Comparison of ENCODE assay signal across 11 cellular contexts in genomic region chr3:188468672-188469071, GRCh38.
A peak's percentile ranks its signal among the peaks of the same experiment; 100 is the strongest.
DNase-seq lines count a peak whose midpoint lies in the region; ATAC-seq and TF ChIP-seq lines count a peak whose summit lies in the region.
"Had no signal": no experiment of that assay in that cellular context is flagged by ENCODE, and none has a peak within 500 bp of the region (broad histone marks: within the 10 kb centered on the region; RNA-seq: fewer than 3 reads in every experiment).

No MANE protein-coding gene starts in this region.

- CTCF ChIA-PET in CD4-positive, alpha-beta memory T cell (lab: Charles Lee; ENCODE audit: partially characterized antibody): interaction anchor here (1.7 kb wide), 1 partner anchor 10 kb away, joined by 4 read pairs; no protein-coding TSS in a partner anchor

- no peak for TF ChIP-seq CTCF in chondrocyte (IDR thresholded peaks at IDR 0.05)
- TF ChIP-seq CTCF in uterus (IDR thresholded peaks at IDR 0.05): no peak

- H3K27me3 ChIP-seq in uterus: no peaks in the 10 kb centered on the region
- no peaks in the 10 kb centered on the region for H3K27me3 ChIP-seq in CD4-positive, alpha-beta memory T cell (ENCODE audit: insufficient read depth, low read length)

- H3K36me3 Mint-ChIP-seq in chondrocyte (ENCODE audit: low read depth): peaks cover 7% of the 10 kb centered on the region
- H3K36me3 Mint-ChIP-seq in CD4-positive, alpha-beta memory T cell: peaks cover 2 to 26% of the 10 kb centered on the region in 2 donors

- H3K27me3 Mint-ChIP-seq in chondrocyte (ENCODE audit: low read depth): no peaks in the 10 kb centered on the region
- no peaks in the 10 kb centered on the region for H3K27me3 Mint-ChIP-seq in CD4-positive, alpha-beta memory T cell

- ATAC-seq in GM21360 (IDR thresholded peaks at IDR 0.05; ENCODE audit: unreplicated experiment): no peak
- ATAC-seq: HCT116, Panc1 had no signal

- no peaks in the 10 kb centered on the region for H3K36me3 ChIP-seq in uterus
- no peaks in the 10 kb centered on the region for H3K36me3 ChIP-seq in CD4-positive, alpha-beta memory T cell (ENCODE audit: insufficient read depth, low read length)

- no peak for TF ChIP-seq POLR2A in uterus (IDR thresholded peaks at IDR 0.05)

- peak overlapping the region; percentile 43 for H3K27ac Mint-ChIP-seq in chondrocyte (ENCODE audit: unreplicated experiment)
- no peak overlapping the region for H3K27ac Mint-ChIP-seq in CD4-positive, alpha-beta memory T cell

- DNase-seq in NCI-H1417 (lab: John Stamatoyannopoulos, UW) (peak in 2 of 3 experiments; percentile 12 to 94), NCI-H1417 treated with DMSO at 0.1 percent for 48 hours (lab: John Stamatoyannopoulos, UW) (no peak), chondrocyte (ENCODE audit: low spot score) (no peak), medulla oblongata (ENCODE audit: extremely low spot score) (peak; percentile 84), uterus (peak; percentile 87 to 95)
- no peak for DNase-seq in activated CD4-positive, alpha-beta T cell treated with anti-CD3 and anti-CD28 coated beads, Interleukin-2, amount 50 U/mL, for 48 hours
- DNase-seq in CD4-positive, alpha-beta memory T cell: no peak
- DNase-seq: effector memory CD4-positive, alpha-beta T cell had no signal

- H3K4me3 Mint-ChIP-seq in chondrocyte (ENCODE audit: unreplicated experiment): no peak overlapping the region
- H3K4me3 Mint-ChIP-seq in CD4-positive, alpha-beta memory T cell: no peak overlapping the region

- H3K9me3 ChIP-seq in uterus: no peaks in the 10 kb centered on the region
- no peaks in the 10 kb centered on the region for H3K9me3 ChIP-seq in CD4-positive, alpha-beta memory T cell (ENCODE audit: control insufficient read depth in 1 of 2, low read length in 2 of 2)

- no peak overlapping the region for H3K4me3 ChIP-seq in uterus
- no peak overlapping the region for H3K4me3 ChIP-seq in CD4-positive, alpha-beta memory T cell (ENCODE audit: low read length in 2 of 2)

- H3K27ac ChIP-seq in uterus: peak overlapping the region; percentile 58 to 75
- H3K27ac ChIP-seq in CD4-positive, alpha-beta memory T cell (ENCODE audit: low read depth, low read length): no peak overlapping the region

- intact Hi-C loops in uterus (cut with DNase I; ENCODE audit: low total_unique reads): no loop called here
- intact Hi-C loops in CD4-positive, alpha-beta memory T cell (cut with micrococcal nuclease): no loop called here

- peaks cover 73% of the 10 kb centered on the region for H3K4me1 Mint-ChIP-seq in chondrocyte (ENCODE audit: low read depth)
- peaks cover 0 to 7% (median under 1%) of the 10 kb centered on the region in 4 donors for H3K4me1 Mint-ChIP-seq in CD4-positive, alpha-beta memory T cell

- peaks cover 3% of the 10 kb centered on the region for H3K9me3 Mint-ChIP-seq in chondrocyte (ENCODE audit: low read depth)
- no peaks in the 10 kb centered on the region for H3K9me3 Mint-ChIP-seq in CD4-positive, alpha-beta memory T cell

- POLR2A ChIA-PET in CD4-positive, alpha-beta memory T cell (lab: Charles Lee; ENCODE audit: partially characterized antibody): no interaction called here

- H3K4me1 ChIP-seq in uterus: peaks cover 0 to 7% of the 10 kb centered on the region in 2 donors
- H3K4me1 ChIP-seq in CD4-positive, alpha-beta memory T cell (ENCODE audit: insufficient read depth, low read length): no peaks in the 10 kb centered on the region

Comparison
In these comparisons a context has a peak if more than half of its experiments do, and no peak if none do; other contexts are left out.
1. DNase-seq: peak in NCI-H1417 (2 of 3), medulla oblongata (single experiment) and uterus (2 of 2); none in NCI-H1417 treated with DMSO at 0.1 percent for 48 hours (single experiment), chondrocyte (single experiment), activated CD4-positive, alpha-beta T cell treated with anti-CD3 and anti-CD28 coated beads, Interleukin-2, amount 50 U/mL, for 48 hours (0 of 2) and CD4-positive, alpha-beta memory T cell (0 of 5).